In genomic region chr17:45143101-45143670, GRCh38 we compare ENCODE assay signal across 9 cellular contexts. TPM values are rescaled to one million over a fixed set of nuclear protein-coding genes. Genes with fewer than 3 reads are reported as not detected.
DNase-seq lines count a peak whose midpoint lies in the region; ATAC-seq and TF ChIP-seq lines count a peak whose summit lies in the region.
"Had no signal": no experiment of that assay in that cellular context is flagged by ENCODE, and none has a peak within 500 bp of the region (broad histone marks: within the 10 kb centered on the region; RNA-seq: fewer than 3 reads in every experiment).

No MANE protein-coding gene starts in this region.

- H3K27me3 Mint-ChIP-seq in stimulated activated naive CD8-positive, alpha-beta T cell treated with anti-CD3 and anti-CD28 coated beads, Interleukin-15, amount 100 ng/mL, for 72 hours = no peaks in the 10 kb centered on the region

- H3K4me1 ChIP-seq in adrenal gland (replicated peaks in 1 of 2) = peaks cover 25 to 30% of the 10 kb centered on the region in 2 donors
- H3K4me1 ChIP-seq in left lung = peaks cover 9 to 36% of the 10 kb centered on the region in 2 donors

- peak overlapping the region in 1 of 2 donors; percentile 86 for H3K27ac Mint-ChIP-seq in stimulated activated naive CD8-positive, alpha-beta T cell treated with anti-CD3 and anti-CD28 coated beads, Interleukin-15, amount 100 ng/mL, for 72 hours

- no peaks in the 10 kb centered on the region for H3K9me3 Mint-ChIP-seq in stimulated activated naive CD8-positive, alpha-beta T cell treated with anti-CD3 and anti-CD28 coated beads, Interleukin-15, amount 100 ng/mL, for 72 hours

- peak overlapping the region; percentile 46 for H3K4me3 ChIP-seq in H7 (ENCODE audit: insufficient read depth, low read depth, low read length)
- H3K4me3 ChIP-seq in adrenal gland = peak overlapping the region in 1 of 4 donors; percentile 60
- H3K4me3 ChIP-seq in left lung = no peak overlapping the region

- no peaks in the 10 kb centered on the region for H3K9me3 ChIP-seq in adrenal gland (replicated peaks in 1 of 3)
- no peaks in the 10 kb centered on the region for H3K9me3 ChIP-seq in left lung

- H3K36me3 ChIP-seq in H7 (replicated peaks; ENCODE audit: control insufficient read depth, insufficient read depth, low read length) (no peaks in the 10 kb centered on the region), adrenal gland (replicated peaks in 1 of 2) (peaks cover 0 to 2% of the 10 kb centered on the region in 2 donors), left lung (no peaks in the 10 kb centered on the region)

- H3K27me3 ChIP-seq in H7 (ENCODE audit: control insufficient read depth, insufficient read depth, low read length) (no peaks in the 10 kb centered on the region), adrenal gland (no peaks in the 10 kb centered on the region), left lung (no peaks in the 10 kb centered on the region)

- H3K27ac ChIP-seq in adrenal gland (peak overlapping the region in 4 of 5 donors; percentile 60 to 99 (median 87)), left lung (peak overlapping the region; percentile 80 to 92)

- peak; percentile 61 for DNase-seq in H7
- peak in 1 of 7 donors; percentile 26 for DNase-seq in adrenal gland
- peak in 1 of 2 donors; percentile 41 for DNase-seq in left lung
- DNase-seq in stimulated activated naive CD8-positive, alpha-beta T cell treated with anti-CD3 and anti-CD28 coated beads, Interleukin-15, amount 100 ng/mL, for 72 hours = no peak
- DNase-seq in activated CD4-positive, CD25-positive, alpha-beta regulatory T cell (lab: John Stamatoyannopoulos, UW) = no peak
- DNase-seq in HEK293T (ENCODE audit: extremely low spot score) = no peak
- DNase-seq: NCI-H1417 had no signal

- no peak for ATAC-seq in left lung
- no peak for ATAC-seq in stimulated activated naive CD8-positive, alpha-beta T cell treated with anti-CD3 and anti-CD28 coated beads, Interleukin-15, amount 100 ng/mL, for 72 hours
- no peak for ATAC-seq in GM21367 (IDR thresholded peaks at IDR 0.05; ENCODE audit: unreplicated experiment)
- ATAC-seq in HG03025 (IDR thresholded peaks at IDR 0.05; ENCODE audit: low FRiP score, unreplicated experiment) = no peak

- 76 to 100% (median 88%) methylated on average over 3 to 13 of the region's 13 CpGs for WGBS in adrenal gland, 4 donors

- peaks cover 51% of the 10 kb centered on the region for H3K4me1 Mint-ChIP-seq in stimulated activated naive CD8-positive, alpha-beta T cell treated with anti-CD3 and anti-CD28 coated beads, Interleukin-15, amount 100 ng/mL, for 72 hours

- TF ChIP-seq POLR2A in adrenal gland (IDR thresholded peaks at IDR 0.05) = no peak

- POLR2A ChIA-PET in HEK293T (lab: Yijun Ruan, JAX) = interaction anchor here (1.2 to 1.3 kb wide), 2 partner anchors 8 to 18 kb away, joined by 3 to 4 read pairs; partner anchors contain the start of genes ACBD4 and HEXIM2

- TF ChIP-seq CTCF in adrenal gland (IDR thresholded peaks at IDR 0.05) = no peak
- TF ChIP-seq CTCF in left lung (IDR thresholded peaks at IDR 0.05) = no peak

- peak overlapping the region; percentile 83 to 91 for H3K4me3 Mint-ChIP-seq in stimulated activated naive CD8-positive, alpha-beta T cell treated with anti-CD3 and anti-CD28 coated beads, Interleukin-15, amount 100 ng/mL, for 72 hours

- CTCF ChIA-PET in HEK293T (lab: Yijun Ruan, JAX) = interaction anchor here (0.6 to 0.8 kb wide), 2 partner anchors 8 to 9 kb away, joined by 3 read pairs; partner anchors contain the start of gene ACBD4

- intact Hi-C loops in adrenal gland (cut with DNase I) = no loop called here
- intact Hi-C loops in left lung (cut with DNase I) = no loop called here

TF ChIP-seq in HEK293T, 16 proteins besides CTCF, POLR2A, EP300 and RAD21:
- no peak for TF ChIP-seq HDGF (IDR thresholded peaks at IDR 0.05; ENCODE audit: borderline replicate concordance)

RNA-seq across cellular contexts. Expression of gene HEXIM1, which starts 5.1 kb away (rescaled TPM):
- 4.1 and 4.6 TPM in 2 replicates for total RNA-seq in H7 (2014; rRNA removed; shearing (Covaris generic))
- 100 to 1,000 TPM in 1 of 8 donors, 10 to 100 TPM in 7; 25.1 to 159 (median 46.8) TPM for total RNA-seq in adrenal gland
- 10 to 100 TPM; 23.3 to 26.0 (median 24.4) TPM for polyA plus RNA-seq in adrenal gland
- total RNA-seq in left lung = 10 to 100 TPM; 27.3 to 34.6 TPM

RNA-seq across cellular contexts. Expression of gene ACBD4, which starts 7.7 kb away (rescaled TPM):
- total RNA-seq in H7 (2014; rRNA removed; shearing (Covaris generic)) = 1.5 and 6.0 TPM in 2 replicates
- total RNA-seq in adrenal gland (10 to 100 TPM; 13.1 to 30.6 (median 23.6) TPM), left lung (10 to 100 TPM; 10.6 to 15.7 TPM)
- 10 to 100 TPM in 2 of 3 donors, 1 to 10 TPM in 1; 7.9 to 71.3 (median 44.5) TPM for polyA plus RNA-seq in adrenal gland

RNA-seq across cellular contexts. Expression of gene PLCD3, which starts 10.9 kb away (rescaled TPM):
- 24.1 and 28.6 TPM in 2 replicates for total RNA-seq in H7 (2014; rRNA removed; shearing (Covaris generic))
- total RNA-seq in adrenal gland (100 to 1,000 TPM in 5 of 8 donors, 10 to 100 TPM in 3; 48.6 to 246 (median 149) TPM), left lung (10 to 100 TPM; 41.0 to 49.1 TPM)
- polyA plus RNA-seq in adrenal gland = 10 to 100 TPM; 33.2 to 68.1 (median 36.4) TPM

RNA-seq across cellular contexts. Expression of gene HEXIM2, which starts 18.5 kb away (rescaled TPM):
- total RNA-seq in H7 (2014; rRNA removed; shearing (Covaris generic)) = 11.5 and 11.9 TPM in 2 replicates
- total RNA-seq in adrenal gland = 10 to 100 TPM in 7 of 8 donors, 1 to 10 TPM in 1; 8.5 to 28.1 (median 17.6) TPM
- polyA plus RNA-seq in adrenal gland = 10 to 100 TPM in 2 of 3 donors, 1 to 10 TPM in 1; 4.5 to 18.0 (median 14.7) TPM
- 1 to 10 TPM; 5.4 to 6.0 TPM for total RNA-seq in left lung
